13 cellular contexts compared by ENCODE assay signal in genomic region chr11:86211619-86212018, GRCh38. TPM values are rescaled to one million over a fixed set of nuclear protein-coding genes. Genes with fewer than 3 reads are reported as not detected.
DNase-seq lines count a peak whose midpoint lies in the region; ATAC-seq, FAIRE-seq and TF ChIP-seq lines count a peak whose summit lies in the region.
"Had no signal": no experiment of that assay in that cellular context is flagged by ENCODE, and none has a peak within 500 bp of the region (broad histone marks: within the 10 kb centered on the region; RNA-seq: fewer than 3 reads in every experiment).

No MANE protein-coding gene starts in this region.

- H3K79me2 ChIP-seq in mesendoderm (ENCODE audit: control insufficient read depth, insufficient read depth, low read length), result no peaks in the 10 kb centered on the region

- no peak overlapping the region for H3K23ac ChIP-seq in mesendoderm (ENCODE audit: low read length)

- peaks cover 59% of the 10 kb centered on the region for H3K4me1 Mint-ChIP-seq in activated CD4-positive, alpha-beta memory T cell treated with anti-CD3 and anti-CD28 coated beads for 36 hours (ENCODE audit: low read depth)
- H3K4me1 Mint-ChIP-seq in activated CD4-positive, alpha-beta memory T cell treated with anti-CD3 and anti-CD28 coated beads, Interleukin-2, amount 10 ng/mL, durations not matched to agents 7 days and 5 days, result peaks cover 50% of the 10 kb centered on the region

- H3K79me1 ChIP-seq in mesendoderm (ENCODE audit: low read length), result no peaks in the 10 kb centered on the region

- no peaks in the 10 kb centered on the region for H3K36me3 Mint-ChIP-seq in activated CD4-positive, alpha-beta memory T cell treated with anti-CD3 and anti-CD28 coated beads for 36 hours
- no peaks in the 10 kb centered on the region for H3K36me3 Mint-ChIP-seq in activated CD4-positive, alpha-beta memory T cell treated with anti-CD3 and anti-CD28 coated beads, Interleukin-2, amount 10 ng/mL, durations not matched to agents 7 days and 5 days (ENCODE audit: low read depth)
- H3K36me3 Mint-ChIP-seq: activated naive CD8-positive, alpha-beta T cell treated with anti-CD3 and anti-CD28 coated beads, Interleukin-2, amount 10 ng/mL, durations not matched to agents 7 days and 5 days had no signal

- no peak overlapping the region for H3K27ac ChIP-seq in mesendoderm (ENCODE audit: low read depth, low read length)
- H3K27ac ChIP-seq: transverse colon had no signal

- H3K56ac ChIP-seq in mesendoderm (ENCODE audit: low read length), result no peak overlapping the region

- no peak overlapping the region for H3K18ac ChIP-seq in mesendoderm (ENCODE audit: low read length)

- no peak overlapping the region for H2BK5ac ChIP-seq in mesendoderm (ENCODE audit: low read length)

- no peak overlapping the region for H4K5ac ChIP-seq in mesendoderm (ENCODE audit: low read length)

- ATAC-seq in GM21423 (IDR thresholded peaks at IDR 0.05; ENCODE audit: unreplicated experiment) (peak; percentile 30), HG03095 (IDR thresholded peaks at IDR 0.05; ENCODE audit: unreplicated experiment) (peak; percentile 66)

- H2BK120ac ChIP-seq in mesendoderm (ENCODE audit: low read depth, low read length), result no peak overlapping the region

- H3K4me2 ChIP-seq in mesendoderm (ENCODE audit: low read length), result no peak overlapping the region

- no peaks in the 10 kb centered on the region for H3K36me3 ChIP-seq in bronchial epithelial cell (ENCODE audit: control insufficient read depth, insufficient read depth, low read length)
- no peaks in the 10 kb centered on the region for H3K36me3 ChIP-seq in mesendoderm (ENCODE audit: control insufficient read depth, insufficient read depth, low read length)
- H3K36me3 ChIP-seq: transverse colon had no signal

- DNase-seq in activated CD4-positive, alpha-beta memory T cell treated with anti-CD3 and anti-CD28 coated beads for 36 hours, result peak; percentile 46
- no peak for DNase-seq in activated CD4-positive, alpha-beta memory T cell treated with anti-CD3 and anti-CD28 coated beads, Interleukin-2, amount 10 ng/mL, durations not matched to agents 7 days and 5 days
- DNase-seq in bronchial epithelial cell (ENCODE audit: low read depth), result peak; percentile 62
- no peak for DNase-seq in mesendoderm
- no peak for DNase-seq in AG20443 (ENCODE audit: low spot score)
- DNase-seq in MV-4-11 (lab: John Stamatoyannopoulos, UW), result no peak
- DNase-seq: activated naive CD8-positive, alpha-beta T cell treated with anti-CD3 and anti-CD28 coated beads, Interleukin-2, amount 10 ng/mL, durations not matched to agents 7 days and 5 days; kidney; NCI-H2081 treated with DMSO at 0.1 percent for 48 hours; transverse colon had no signal

- intact Hi-C loops in activated CD4-positive, alpha-beta memory T cell treated with anti-CD3 and anti-CD28 coated beads for 36 hours (cut with micrococcal nuclease), result loop anchor here (5.0 to 10.0 kb wide), 3 partner anchors 203 to 459 kb away; no protein-coding TSS in a partner anchor

- H3K27ac Mint-ChIP-seq in activated CD4-positive, alpha-beta memory T cell treated with anti-CD3 and anti-CD28 coated beads for 36 hours, result peak overlapping the region; percentile 50
- no peak overlapping the region for H3K27ac Mint-ChIP-seq in activated CD4-positive, alpha-beta memory T cell treated with anti-CD3 and anti-CD28 coated beads, Interleukin-2, amount 10 ng/mL, durations not matched to agents 7 days and 5 days
- H3K27ac Mint-ChIP-seq: activated naive CD8-positive, alpha-beta T cell treated with anti-CD3 and anti-CD28 coated beads, Interleukin-2, amount 10 ng/mL, durations not matched to agents 7 days and 5 days had no signal

- no peak overlapping the region for H3K4me3 Mint-ChIP-seq in activated CD4-positive, alpha-beta memory T cell treated with anti-CD3 and anti-CD28 coated beads for 36 hours
- no peak overlapping the region for H3K4me3 Mint-ChIP-seq in activated CD4-positive, alpha-beta memory T cell treated with anti-CD3 and anti-CD28 coated beads, Interleukin-2, amount 10 ng/mL, durations not matched to agents 7 days and 5 days
- H3K4me3 Mint-ChIP-seq: activated naive CD8-positive, alpha-beta T cell treated with anti-CD3 and anti-CD28 coated beads, Interleukin-2, amount 10 ng/mL, durations not matched to agents 7 days and 5 days had no signal

- no CpG with 5 or more reads among the region's 4 CpGs for WGBS in mesendoderm (ENCODE audit: extremely low coverage, insufficient coverage, low lambda C conversion rate)

- no peak overlapping the region for H3K4me3 ChIP-seq in bronchial epithelial cell (ENCODE audit: low read depth, low read length)
- H3K4me3 ChIP-seq in mesendoderm (ENCODE audit: low read length), result no peak overlapping the region
- H3K4me3 ChIP-seq: transverse colon had no signal

- H4K8ac ChIP-seq in mesendoderm (ENCODE audit: low read depth, low read length), result no peak overlapping the region

- H3K4me1 ChIP-seq in mesendoderm (ENCODE audit: control insufficient read depth, low read depth, low read length), result no peaks in the 10 kb centered on the region
- H3K4me1 ChIP-seq: transverse colon had no signal

- FAIRE-seq in bronchial epithelial cell (lab: Jason Lieb, UNC), result no peak
- FAIRE-seq: frontal cortex, kidney had no signal

- peaks cover 2% of the 10 kb centered on the region for H3K9me3 Mint-ChIP-seq in activated CD4-positive, alpha-beta memory T cell treated with anti-CD3 and anti-CD28 coated beads for 36 hours
- no peaks in the 10 kb centered on the region for H3K9me3 Mint-ChIP-seq in activated CD4-positive, alpha-beta memory T cell treated with anti-CD3 and anti-CD28 coated beads, Interleukin-2, amount 10 ng/mL, durations not matched to agents 7 days and 5 days
- H3K9me3 Mint-ChIP-seq: activated naive CD8-positive, alpha-beta T cell treated with anti-CD3 and anti-CD28 coated beads, Interleukin-2, amount 10 ng/mL, durations not matched to agents 7 days and 5 days had no signal

- CTCF ChIA-PET in activated CD4-positive, alpha-beta memory T cell treated with anti-CD3 and anti-CD28 coated beads for 36 hours (lab: Charles Lee), result interaction anchor here (0.6 to 2.4 kb wide), 7 partner anchors 9 to 182 kb away, joined by 3 to 8 read pairs (median 4); no protein-coding TSS in a partner anchor
- CTCF ChIA-PET in activated CD4-positive, alpha-beta memory T cell treated with anti-CD3 and anti-CD28 coated beads, Interleukin-2, amount 10 ng/mL, durations not matched to agents 7 days and 5 days (lab: Charles Lee), result interaction anchor here (1.2 to 1.3 kb wide), 3 partner anchors 10 to 170 kb away, joined by 3 to 9 read pairs (median 3); no protein-coding TSS in a partner anchor

- no peak overlapping the region for H3K4ac ChIP-seq in mesendoderm (ENCODE audit: low read depth, low read length)

- H3K9ac ChIP-seq in mesendoderm (ENCODE audit: low read length), result no peak overlapping the region

- H3K27me3 ChIP-seq in bronchial epithelial cell (ENCODE audit: control insufficient read depth, insufficient read depth, low read length) (no peaks in the 10 kb centered on the region), mesendoderm (ENCODE audit: insufficient read depth, low read length, poor library complexity) (no peaks in the 10 kb centered on the region)
- H3K27me3 ChIP-seq: transverse colon had no signal

- H3K27me3 Mint-ChIP-seq in activated CD4-positive, alpha-beta memory T cell treated with anti-CD3 and anti-CD28 coated beads for 36 hours, result no peaks in the 10 kb centered on the region
- no peaks in the 10 kb centered on the region for H3K27me3 Mint-ChIP-seq in activated CD4-positive, alpha-beta memory T cell treated with anti-CD3 and anti-CD28 coated beads, Interleukin-2, amount 10 ng/mL, durations not matched to agents 7 days and 5 days
- H3K27me3 Mint-ChIP-seq: activated naive CD8-positive, alpha-beta T cell treated with anti-CD3 and anti-CD28 coated beads, Interleukin-2, amount 10 ng/mL, durations not matched to agents 7 days and 5 days had no signal

- no peak for TF ChIP-seq CTCF in bronchial epithelial cell (IDR thresholded peaks at IDR 0.05; ENCODE audit: insufficient read depth, low read length, severe bottlenecking)

- POLR2A ChIA-PET in activated CD4-positive, alpha-beta memory T cell treated with anti-CD3 and anti-CD28 coated beads for 36 hours (lab: Charles Lee), result interaction anchor here (0.7 to 1.9 kb wide), 8 partner anchors 9 to 263 kb away, joined by 3 to 6 read pairs (median 3); no protein-coding TSS in a partner anchor
- POLR2A ChIA-PET in activated CD4-positive, alpha-beta memory T cell treated with anti-CD3 and anti-CD28 coated beads, Interleukin-2, amount 10 ng/mL, durations not matched to agents 7 days and 5 days (lab: Charles Lee), result interaction anchor here (0.5 to 1.1 kb wide), 3 partner anchors 12 to 38 kb away, joined by 3 to 4 read pairs (median 4); no protein-coding TSS in a partner anchor

- H2BK15ac ChIP-seq in mesendoderm (replicated peaks; ENCODE audit: low read depth), result no peak overlapping the region

- no peak overlapping the region for H2AK5ac ChIP-seq in mesendoderm (ENCODE audit: low read length)

RNA-seq across cellular contexts. Expression of gene EED, which starts 32.9 kb away (rescaled TPM):
- 100 to 1,000 TPM; 170 TPM for total RNA-seq in activated CD4-positive, alpha-beta memory T cell treated with anti-CD3 and anti-CD28 coated beads for 36 hours
- 10 to 100 TPM; 63.9 to 66.9 TPM for total RNA-seq in activated CD4-positive, alpha-beta memory T cell treated with anti-CD3 and anti-CD28 coated beads, Interleukin-2, amount 10 ng/mL, durations not matched to agents 7 days and 5 days
- total RNA-seq in bronchial epithelial cell, result 13.7 and 14.1 TPM in 2 replicates
- 17.4 TPM for polyA plus RNA-seq in mesendoderm (2013, experiment 1 of 2)
- 17.2 TPM for polyA plus RNA-seq in mesendoderm (2013, experiment 2 of 2)

Comparison
In these comparisons a context has a peak if more than half of its experiments do, and no peak if none do; other contexts are left out.
1. DNase-seq: peak in activated CD4-positive, alpha-beta memory T cell treated with anti-CD3 and anti-CD28 coated beads for 36 hours (single experiment) and bronchial epithelial cell (single experiment); none in activated CD4-positive, alpha-beta memory T cell treated with anti-CD3 and anti-CD28 coated beads, Interleukin-2, amount 10 ng/mL, durations not matched to agents 7 days and 5 days (single experiment), mesendoderm (single experiment), AG20443 (single experiment) and MV-4-11 (single experiment).